ENCODE assay signal across 8 cellular contexts in genomic region chr7:98617051-98617959, GRCh38. TPM values are rescaled to one million over a fixed set of nuclear protein-coding genes. Genes with fewer than 3 reads are reported as not detected.
A peak's percentile ranks its signal among the peaks of the same experiment; 100 is the strongest.
DNase-seq lines count a peak whose midpoint lies in the region; ATAC-seq and TF ChIP-seq lines count a peak whose summit lies in the region.

Gene NPTX2, plus strand, starts transcription at chr7:98617285. Its CDS starts 177 bp downstream, at chr7:98617462.

- intact Hi-C loops in Calu3 (cut with micrococcal nuclease; ENCODE audit: unreplicated experiment): no loop called here
- intact Hi-C loops in lower leg skin (cut with DNase I; ENCODE audit: low total_unique reads): no loop called here

- H3K4me1 ChIP-seq in RWPE2 (ENCODE audit: insufficient read depth, poor library complexity, severe bottlenecking): no peaks in the 10 kb centered on the region

- no peak for TF ChIP-seq POLR2A in lower leg skin (IDR thresholded peaks at IDR 0.05)

- CTCF ChIA-PET in Calu3 (lab: Charles Lee): no interaction called here

- H3K4me1 Mint-ChIP-seq in glutamatergic neuron (ENCODE audit: low read depth, unreplicated experiment) (peaks cover 36% of the 10 kb centered on the region), progenitor cell of endocrine pancreas (ENCODE audit: low read depth) (no peaks in the 10 kb centered on the region), Calu3 (ENCODE audit: low read depth, unreplicated experiment) (no peaks in the 10 kb centered on the region)

- no TSS peak for BruUV-seq in Calu3 (replicated peaks; lab: Mats Ljungman, UMichigan)

- H3K4me3 Mint-ChIP-seq in glutamatergic neuron (ENCODE audit: unreplicated experiment) (peak within 1 kb of the TSS; percentile 93), progenitor cell of endocrine pancreas (ENCODE audit: low read depth) (no peak within 1 kb of the TSS), Calu3 (ENCODE audit: low read depth, unreplicated experiment) (no peak within 1 kb of the TSS)

- H3K36me3 Mint-ChIP-seq in glutamatergic neuron (ENCODE audit: unreplicated experiment) (no peaks in the 10 kb centered on the region), progenitor cell of endocrine pancreas (ENCODE audit: insufficient read depth) (no peaks in the 10 kb centered on the region), Calu3 (ENCODE audit: insufficient read depth, unreplicated experiment) (no peaks in the 10 kb centered on the region)

- H3K9me3 Mint-ChIP-seq in glutamatergic neuron (ENCODE audit: unreplicated experiment) (peaks cover 10% of the 10 kb centered on the region), progenitor cell of endocrine pancreas (ENCODE audit: low read depth) (no peaks in the 10 kb centered on the region), Calu3 (ENCODE audit: low read depth, unreplicated experiment) (no peaks in the 10 kb centered on the region)

- WGBS in lower leg skin, 2 donors: 2 to 4% methylated on average over 28 to 66 of the region's 130 CpGs

- DNase-seq in NCI-H1436 (lab: John Stamatoyannopoulos, UW): peak; percentile 9
- DNase-seq in NCI-H1436 treated with DMSO at 0.1 percent for 48 hours (lab: John Stamatoyannopoulos, UW): no peak
- no peak for DNase-seq in RWPE2 (ENCODE audit: low spot score)
- DNase-seq in glutamatergic neuron: peak; percentile 96
- DNase-seq in progenitor cell of endocrine pancreas (ENCODE audit: low spot score, unreplicated experiment): peak; percentile 41
- DNase-seq in Calu3: no peak
- DNase-seq in lower leg skin (ENCODE audit: low spot score in 2 of 2): no peak

- peaks cover 9% of the 10 kb centered on the region for H3K27me3 Mint-ChIP-seq in glutamatergic neuron (ENCODE audit: unreplicated experiment)
- peaks cover 82% of the 10 kb centered on the region for H3K27me3 Mint-ChIP-seq in progenitor cell of endocrine pancreas
- peaks cover 71% of the 10 kb centered on the region for H3K27me3 Mint-ChIP-seq in Calu3 (ENCODE audit: unreplicated experiment)

- TF ChIP-seq CTCF in RWPE2 (IDR thresholded peaks at IDR 0.05; ENCODE audit: poor library complexity, severe bottlenecking) (peak; percentile 50), glutamatergic neuron (IDR thresholded peaks at IDR 0.05; ENCODE audit: partially characterized antibody, unreplicated experiment) (peak; percentile 37), progenitor cell of endocrine pancreas (IDR thresholded peaks at IDR 0.05; ENCODE audit: unreplicated experiment) (peak; percentile 50), Calu3 (IDR thresholded peaks at IDR 0.05; ENCODE audit: unreplicated experiment) (no peak), lower leg skin (IDR thresholded peaks at IDR 0.05) (no peak)

- peak within 1 kb of the TSS; percentile 26 for H3K4me3 ChIP-seq in RWPE2 (ENCODE audit: severe bottlenecking)
- no peak within 1 kb of the TSS for H3K4me3 ChIP-seq in lower leg skin (ENCODE audit: low read depth, poor library complexity, severe bottlenecking)

- peaks cover 72% of the 10 kb centered on the region for H3K27me3 ChIP-seq in RWPE2 (ENCODE audit: insufficient read depth, poor library complexity, severe bottlenecking)

- H3K27ac Mint-ChIP-seq in glutamatergic neuron (ENCODE audit: unreplicated experiment) (peak within 1 kb of the TSS; percentile 77), progenitor cell of endocrine pancreas (no peak within 1 kb of the TSS), Calu3 (ENCODE audit: unreplicated experiment) (no peak within 1 kb of the TSS)

- H3K27ac ChIP-seq in RWPE2 (ENCODE audit: poor library complexity, severe bottlenecking): no peak within 1 kb of the TSS

- H3K36me3 ChIP-seq in RWPE2 (ENCODE audit: low read depth): no peaks in the 10 kb centered on the region

- H3K9me3 ChIP-seq in RWPE2 (ENCODE audit: severe bottlenecking): no peaks in the 10 kb centered on the region

- ATAC-seq in RWPE2 (ENCODE audit: low read depth) (peak; percentile 71), HG03432 (IDR thresholded peaks at IDR 0.05; ENCODE audit: unreplicated experiment) (no peak)

RNA-seq across cellular contexts. Expression of gene NPTX2, which starts in this region (rescaled TPM):
- total RNA-seq in glutamatergic neuron (ENCODE audit: unreplicated experiment) (81.2 TPM), progenitor cell of endocrine pancreas (0.14 and 0.31 TPM in 2 replicates), Calu3 (2022) (not detected in 2 replicates), lower leg skin (10 to 100 TPM in 2 of 4 donors, 1 to 10 TPM in 2; 4.2 to 17.6 (median 10.2) TPM)

Comparison
In these comparisons a context has a peak if more than half of its experiments do, and no peak if none do; other contexts are left out.
1. DNase-seq: peak in NCI-H1436 (single experiment) and glutamatergic neuron (single experiment); none in NCI-H1436 treated with DMSO at 0.1 percent for 48 hours (single experiment), RWPE2 (single experiment), Calu3 (single experiment) and lower leg skin (0 of 2).
2. Peak in DNase-seq in progenitor cell of endocrine pancreas; RNA of the gene not detected or under 1 TPM.
3. CTCF ChIP-seq: peak in RWPE2 (single experiment), glutamatergic neuron (single experiment) and progenitor cell of endocrine pancreas (single experiment); none in Calu3 (single experiment) and lower leg skin (0 of 3).